In the genomic region with DNA sequence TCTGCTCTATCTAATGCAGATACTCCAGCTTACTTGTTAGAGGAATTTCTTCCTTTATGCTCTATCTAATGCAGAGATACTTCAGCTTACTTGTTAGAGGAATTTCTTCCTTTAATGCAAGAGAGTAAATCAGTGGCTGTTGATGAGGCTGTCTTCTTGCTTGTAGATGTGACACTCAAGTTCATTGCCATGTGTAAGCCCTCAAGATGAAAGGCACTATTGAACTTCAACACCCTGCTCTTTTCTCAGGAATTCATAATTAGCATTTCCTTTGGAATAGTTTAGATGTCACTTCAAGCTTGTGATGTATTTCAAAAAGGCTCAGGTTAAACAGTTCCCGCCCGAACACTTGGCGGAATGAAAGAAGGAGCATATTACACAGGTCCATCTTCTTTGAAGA, we compare ENCODE assay signal across 28 cellular contexts.
"Had no signal": no experiment of that assay in that cellular context is flagged by ENCODE, and none has a peak within 500 bp of the region (broad histone marks: within the 10 kb centered on the region; RNA-seq: fewer than 3 reads in every experiment).

No MANE protein-coding gene starts in this region.

- H3K27ac Mint-ChIP-seq: naive thymus-derived CD4-positive, alpha-beta T cell; natural killer cell; nephron progenitor cell; neural progenitor cell; progenitor cell of endocrine pancreas; stimulated activated effector memory CD8-positive, alpha-beta T cell treated with anti-CD3 and anti-CD28 coated beads, Interleukin-12 subunit alpha, Interleukin-12 subunit beta, amount 100 ng/mL, for 72 hours; stimulated activated naive CD8-positive, alpha-beta T cell treated with anti-CD3 and anti-CD28 coated beads, Interleukin-15, amount 100 ng/mL, for 72 hours had no signal

- H3K27me3 Mint-ChIP-seq: naive thymus-derived CD4-positive, alpha-beta T cell; stimulated activated naive CD8-positive, alpha-beta T cell treated with anti-CD3 and anti-CD28 coated beads, Interleukin-15, amount 100 ng/mL, for 72 hours had no signal

- H3K4me1 Mint-ChIP-seq: naive thymus-derived CD4-positive, alpha-beta T cell; natural killer cell; stimulated activated effector memory CD8-positive, alpha-beta T cell treated with anti-CD3 and anti-CD28 coated beads, Interleukin-12 subunit alpha, Interleukin-12 subunit beta, amount 100 ng/mL, for 72 hours; stimulated activated naive CD8-positive, alpha-beta T cell treated with anti-CD3 and anti-CD28 coated beads, Interleukin-15, amount 100 ng/mL, for 72 hours had no signal

- H3K4me3 Mint-ChIP-seq: naive thymus-derived CD4-positive, alpha-beta T cell; natural killer cell; nephron progenitor cell; neural progenitor cell; stimulated activated effector memory CD8-positive, alpha-beta T cell treated with anti-CD3 and anti-CD28 coated beads, Interleukin-12 subunit alpha, Interleukin-12 subunit beta, amount 100 ng/mL, for 72 hours; stimulated activated naive CD8-positive, alpha-beta T cell treated with anti-CD3 and anti-CD28 coated beads, Interleukin-15, amount 100 ng/mL, for 72 hours had no signal

- H3K9me3 Mint-ChIP-seq: nephron progenitor cell; neural progenitor cell; stimulated activated effector memory CD8-positive, alpha-beta T cell treated with anti-CD3 and anti-CD28 coated beads, Interleukin-12 subunit alpha, Interleukin-12 subunit beta, amount 100 ng/mL, for 72 hours; stimulated activated naive CD8-positive, alpha-beta T cell treated with anti-CD3 and anti-CD28 coated beads, Interleukin-15, amount 100 ng/mL, for 72 hours had no signal

- ATAC-seq: naive thymus-derived CD4-positive, alpha-beta T cell; natural killer cell; psoas muscle; right cardiac atrium; right lobe of liver; stimulated activated effector memory CD8-positive, alpha-beta T cell treated with anti-CD3 and anti-CD28 coated beads, Interleukin-12 subunit alpha, Interleukin-12 subunit beta, amount 100 ng/mL, for 72 hours; stimulated activated naive CD8-positive, alpha-beta T cell treated with anti-CD3 and anti-CD28 coated beads, Interleukin-15, amount 100 ng/mL, for 72 hours; stimulated activated naive CD8-positive, alpha-beta T cell treated with anti-CD3 and anti-CD28 coated beads, Interleukin-15, Interleukin-2, amounts not matched to agents 100 U/mL and 50 U/mL, for 24 hours had no signal

- H3K36me3 Mint-ChIP-seq: naive thymus-derived CD4-positive, alpha-beta T cell; natural killer cell; neural progenitor cell; stimulated activated effector memory CD8-positive, alpha-beta T cell treated with anti-CD3 and anti-CD28 coated beads, Interleukin-12 subunit alpha, Interleukin-12 subunit beta, amount 100 ng/mL, for 72 hours had no signal

- DNase-seq: naive thymus-derived CD4-positive, alpha-beta T cell; natural killer cell; nephron progenitor cell; occipital lobe; ovary; posterior cingulate gyrus; psoas muscle; right cardiac atrium; right lobe of liver; sigmoid colon; small intestine; stimulated activated CD4-positive, alpha-beta T cell treated with anti-CD3 and anti-CD28 coated beads, Interleukin-15, amount 100 ng/mL, for 24 hours; stimulated activated CD4-positive, alpha-beta T cell treated with anti-CD3 and anti-CD28 coated beads, Interleukin-2, amount 100 ng/mL, for 24 hours; stimulated activated CD4-positive, alpha-beta T cell treated with anti-CD3 and anti-CD28 coated beads, Interleukin-2, amount 100 ng/mL, for 48 hours; stimulated activated CD4-positive, alpha-beta T cell treated with anti-CD3 and anti-CD28 coated beads, Interleukin-4, amount 100 ng/mL, for 24 hours; stimulated activated naive CD4-positive, alpha-beta T cell; stimulated activated naive CD8-positive, alpha-beta T cell treated with anti-CD3 and anti-CD28 coated beads, Interleukin-15, amount 100 ng/mL, for 72 hours; stimulated activated naive CD8-positive, alpha-beta T cell treated with anti-CD3 and anti-CD28 coated beads, Interleukin-15, Interleukin-2, amounts not matched to agents 100 U/mL and 50 U/mL, for 24 hours; thyroid gland; trophoblast cell; upper lobe of left lung had no signal

- H3K27ac ChIP-seq: neural progenitor cell, ovary, parathyroid adenoma, psoas muscle, right lobe of liver, sigmoid colon, thoracic aorta, thyroid gland, tibial nerve, upper lobe of left lung, vagina had no signal
